12 cellular contexts compared by ENCODE assay signal in the genomic region with DNA sequence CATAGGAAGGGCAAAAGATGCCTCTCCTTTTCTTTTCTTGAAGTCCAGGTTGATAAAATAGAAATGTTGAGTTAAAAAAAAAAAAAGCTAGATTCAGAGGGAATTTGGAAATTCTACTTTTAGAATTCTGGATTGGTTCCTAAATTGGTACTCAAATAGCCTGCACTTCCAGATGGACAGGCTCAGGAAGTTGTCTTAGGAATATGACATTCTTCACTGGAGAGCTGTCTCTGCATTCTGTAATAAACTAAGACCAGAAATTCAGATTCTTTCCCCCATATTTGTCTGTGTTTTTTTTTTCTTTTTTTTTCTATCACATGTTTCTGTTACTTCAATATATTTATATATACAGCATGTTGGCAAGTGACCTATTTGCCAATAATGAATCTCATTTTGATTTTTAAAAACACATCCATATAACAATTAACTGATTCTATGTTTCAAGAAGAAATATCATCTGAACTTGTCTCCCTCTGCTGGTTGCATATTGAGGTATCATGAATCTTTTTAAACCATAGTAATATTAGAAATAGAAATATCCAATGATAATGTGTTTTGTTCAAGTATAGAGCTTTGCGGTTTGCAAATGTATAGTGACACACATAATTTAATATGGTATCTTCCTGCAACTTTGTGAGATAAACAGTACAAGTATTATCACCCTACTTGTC. TPM values are rescaled to one million over a fixed set of nuclear protein-coding genes. Genes with fewer than 3 reads are reported as not detected.
DNase-seq lines count a peak whose midpoint lies in the region; ATAC-seq and TF ChIP-seq lines count a peak whose summit lies in the region.
"Had no signal": no experiment of that assay in that cellular context is flagged by ENCODE, and none has a peak within 500 bp of the region (broad histone marks: within the 10 kb centered on the region; RNA-seq: fewer than 3 reads in every experiment).

No MANE protein-coding gene starts in this region.

- H3K9me3 ChIP-seq in H9 (ENCODE audit: control insufficient read depth, low read depth, low read length) = no peaks in the 10 kb centered on the region

- no peak overlapping the region for H3K18ac ChIP-seq in H9 (ENCODE audit: insufficient read length, low read depth, low read length)

- H2BK20ac ChIP-seq in H9 (ENCODE audit: low read depth, low read length, poor library complexity, severe bottlenecking) = no peak overlapping the region

- H3K4me3 ChIP-seq in astrocyte of the cerebellum (ENCODE audit: low read depth, low read length) = no peak overlapping the region

- no peak overlapping the region for H3K14ac ChIP-seq in H9 (ENCODE audit: insufficient read depth, low read length)

- H3K56ac ChIP-seq in H9 (ENCODE audit: insufficient read length, low read depth, low read length) = no peak overlapping the region

- no peak overlapping the region for H2AK5ac ChIP-seq in H9 (ENCODE audit: insufficient read length, low read length)

- H3K4me1 Mint-ChIP-seq in H9 = peaks cover 5 to 6% of the 10 kb centered on the region in 2 experiments; a peak in 3 of 4 replicates
- H3K4me1 Mint-ChIP-seq: activated CD4-positive, alpha-beta T cell treated with anti-CD3 and anti-CD28 coated beads for 36 hours had no signal

- no peak overlapping the region for H3K4me2 ChIP-seq in H9 (ENCODE audit: insufficient read depth, insufficient read length, low read length)

- no peak overlapping the region for H2BK12ac ChIP-seq in H9 (ENCODE audit: insufficient read length, low read depth, low read length)

- no peak overlapping the region for H3K4me3 Mint-ChIP-seq in H9
- H3K4me3 Mint-ChIP-seq: activated CD4-positive, alpha-beta T cell treated with anti-CD3 and anti-CD28 coated beads for 36 hours had no signal

- no peak overlapping the region for H3T11ph ChIP-seq in H9 (ENCODE audit: low read length)

- H3K79me1 ChIP-seq in H9 (ENCODE audit: insufficient read depth, low read depth, low read length, poor library complexity, severe bottlenecking) = no peaks in the 10 kb centered on the region

- H4K5ac ChIP-seq in H9 (ENCODE audit: insufficient read length, low read depth, low read length) = no peak overlapping the region

- peaks cover 7 to 10% of the 10 kb centered on the region in 2 experiments for H3K9me3 Mint-ChIP-seq in H9

- H3K4me1 ChIP-seq in H9 (ENCODE audit: insufficient read depth, low read length) = no peaks in the 10 kb centered on the region

- no peak overlapping the region for H3K9ac ChIP-seq in H9 (ENCODE audit: extremely low read depth, insufficient read length, low read length)

- H4K8ac ChIP-seq in H9 (replicated peaks; ENCODE audit: insufficient read length, low read depth, low read length) = no peak overlapping the region

- no peak overlapping the region for H3K23ac ChIP-seq in H9 (ENCODE audit: insufficient read length, low read depth, low read length)

- H3K27me3 Mint-ChIP-seq in H9 (ENCODE audit: low read depth) = no peaks in the 10 kb centered on the region
- H3K27me3 Mint-ChIP-seq: activated CD4-positive, alpha-beta T cell treated with anti-CD3 and anti-CD28 coated beads for 36 hours had no signal

- H3K27ac ChIP-seq in H9 (ENCODE audit: insufficient read length, low read depth, low read length) = no peak overlapping the region

- no peak overlapping the region for H4K91ac ChIP-seq in H9 (ENCODE audit: insufficient read length, low read depth, low read length)

- no peak overlapping the region for H2BK5ac ChIP-seq in H9 (ENCODE audit: insufficient read length, low read length)

- no peak overlapping the region for H2AFZ ChIP-seq in H9 (ENCODE audit: low read length)

- WGBS in H9 (ENCODE audit: extremely low coverage, insufficient read length, low lambda C conversion rate) = no CpG with 5 or more reads among the region's 1 CpG

- no peak overlapping the region for H3K4ac ChIP-seq in H9 (ENCODE audit: low read depth, low read length)

- H2BK15ac ChIP-seq in H9 (ENCODE audit: low read depth, low read length) = no peak overlapping the region

- ATAC-seq in HG03342 (IDR thresholded peaks at IDR 0.05; ENCODE audit: unreplicated experiment) = no peak
- ATAC-seq: activated CD4-positive, alpha-beta T cell treated with anti-CD3 and anti-CD28 coated beads for 36 hours had no signal

- no peaks in the 10 kb centered on the region for H4K20me1 ChIP-seq in H9 (ENCODE audit: control insufficient read depth, insufficient read depth, insufficient read length)

- DNase-seq in AG09319 (ENCODE audit: extremely low read depth, low read depth) = no peak
- no peak for DNase-seq in H9
- no peak for DNase-seq in astrocyte of the cerebellum (ENCODE audit: low read depth)
- DNase-seq in kidney glomerular epithelial cell (lab: John Stamatoyannopoulos, UW) = peak; percentile 5
- no peak for DNase-seq in D341Med (ENCODE audit: low spot score)
- no peak for DNase-seq in T-helper 2 cell
- DNase-seq in activated gamma-delta T cell (lab: John Stamatoyannopoulos, UW) = no peak
- DNase-seq: activated CD4-positive, alpha-beta T cell treated with anti-CD3 and anti-CD28 coated beads for 36 hours; activated naive CD4-positive, alpha-beta T cell treated with Interleukin-2 at 50 U/mL for 16 hours; NCI-H146; SHP77 had no signal

- no peaks in the 10 kb centered on the region for H3K79me2 ChIP-seq in H9 (ENCODE audit: insufficient read depth, low read length)

- H2BK120ac ChIP-seq in H9 (ENCODE audit: low read depth, low read length, poor library complexity, severe bottlenecking) = no peak overlapping the region

- H3K36me3 Mint-ChIP-seq in H9 (ENCODE audit: insufficient read depth in 1 of 3, low read depth in 3 of 3) = peaks cover 4 to 14% (median 4%) of the 10 kb centered on the region in 3 experiments; a peak in 6 of 7 replicates

- H3K27me3 ChIP-seq in H9 (ENCODE audit: insufficient read depth, low read length) = no peaks in the 10 kb centered on the region

- TF ChIP-seq CTCF in AG09319 (IDR thresholded peaks at IDR 0.05; ENCODE audit: low read depth, low read length) = peak; percentile 16; the same call in 1 of the 2 replicates
- TF ChIP-seq CTCF in H9 (conservative IDR thresholded peaks at IDR 0.05) = peak; percentile 34; the same call in 1 of the 3 replicates
- peak; percentile 13 for TF ChIP-seq CTCF in astrocyte of the cerebellum (IDR thresholded peaks at IDR 0.05; ENCODE audit: low read depth, low read length, missing control alignments)

- no peak overlapping the region for H3K27ac Mint-ChIP-seq in H9
- H3K27ac Mint-ChIP-seq: activated CD4-positive, alpha-beta T cell treated with anti-CD3 and anti-CD28 coated beads for 36 hours had no signal

- in situ Hi-C loops in astrocyte of the cerebellum (cut with HindIII; ENCODE audit: low sequenced_read_pairs) = no loop called here

- no peaks in the 10 kb centered on the region for H3K23me2 ChIP-seq in H9 (ENCODE audit: insufficient read length, low read depth, low read length, poor library complexity, severe bottlenecking)

RNA-seq across cellular contexts. Expression of gene LSAMP, which starts 8.5 kb away (rescaled TPM):
- total RNA-seq in H9 (2021) = 0.66 and 0.90 TPM in 2 replicates
- total RNA-seq: activated CD4-positive, alpha-beta T cell treated with anti-CD3 and anti-CD28 coated beads for 36 hours had no signal
